Comparison of ENCODE assay signal across 22 cellular contexts in genomic region chr6:16676376-16676775, GRCh38.
DNase-seq lines count a peak whose midpoint lies in the region; ATAC-seq and TF ChIP-seq lines count a peak whose summit lies in the region.
"Had no signal": no experiment of that assay in that cellular context is flagged by ENCODE, and none has a peak within 500 bp of the region (broad histone marks: within the 10 kb centered on the region; RNA-seq: fewer than 3 reads in every experiment).

No MANE protein-coding gene starts in this region.

- H3K9ac ChIP-seq in mammary epithelial cell (ENCODE audit: insufficient read depth, low read length) (no peak overlapping the region), adipocyte (ENCODE audit: low read length) (peak overlapping the region; percentile 70)

- H3K4me2 ChIP-seq in mammary epithelial cell (ENCODE audit: insufficient read depth, low read depth, low read length), result no peak overlapping the region

- no peaks in the 10 kb centered on the region for H4K20me1 ChIP-seq in mammary epithelial cell (ENCODE audit: insufficient read depth, low read length)

- peak overlapping the region; percentile 85 for H3K27ac Mint-ChIP-seq in MCF 10A (ENCODE audit: low read depth, unreplicated experiment)
- H3K27ac Mint-ChIP-seq in nephron, result peak overlapping the region in 2 of 3 experiments; percentile 3 to 6
- H3K27ac Mint-ChIP-seq in activated naive CD4-positive, alpha-beta T cell treated with anti-CD3 and anti-CD28 coated beads, Interleukin-2, amount 50 U/mL, for 72 hours, result no peak overlapping the region
- H3K27ac Mint-ChIP-seq in T-helper 17 cell, result no peak overlapping the region

- H3K4me3 Mint-ChIP-seq in MCF 10A (ENCODE audit: unreplicated experiment) (peak overlapping the region; percentile 24), nephron (no peak overlapping the region), T-helper 17 cell (no peak overlapping the region)
- H3K4me3 Mint-ChIP-seq: CD8-positive, alpha-beta T cell had no signal

- intact Hi-C loops in MCF 10A (cut with micrococcal nuclease) (no loop called here), mammary epithelial cell (cut with micrococcal nuclease) (no loop called here), transverse colon (cut with DNase I; ENCODE audit: low total_unique reads) (no loop called here)

- peaks cover 5% of the 10 kb centered on the region for H3K36me3 Mint-ChIP-seq in MCF 10A (ENCODE audit: insufficient read depth, unreplicated experiment)
- peaks cover 7% of the 10 kb centered on the region for H3K36me3 Mint-ChIP-seq in nephron (ENCODE audit: low read depth)
- peaks cover 0 to 11% of the 10 kb centered on the region in 2 donors for H3K36me3 Mint-ChIP-seq in activated naive CD4-positive, alpha-beta T cell treated with anti-CD3 and anti-CD28 coated beads, Interleukin-2, amount 50 U/mL, for 72 hours
- H3K36me3 Mint-ChIP-seq in T-helper 17 cell (ENCODE audit: low read depth), result peaks cover 5% of the 10 kb centered on the region

- H3K4me1 Mint-ChIP-seq in MCF 10A (ENCODE audit: insufficient read depth, unreplicated experiment) (peaks cover 32% of the 10 kb centered on the region), nephron (peaks cover 24% of the 10 kb centered on the region), T-helper 17 cell (peaks cover 25% of the 10 kb centered on the region)

- H3K4me3 ChIP-seq in mammary epithelial cell (replicated peaks in 1 of 3; ENCODE audit: insufficient read depth in 1 of 3, low read depth in 2 of 3, low read length in 3 of 3) (no peak overlapping the region), adipocyte (ENCODE audit: low read length) (peak overlapping the region; percentile 47), transverse colon (no peak overlapping the region)
- H3K4me3 ChIP-seq: esophagus squamous epithelium, prostate gland, upper lobe of right lung had no signal

- H3K27me3 ChIP-seq in mammary epithelial cell (ENCODE audit: insufficient read depth, low read length) (no peaks in the 10 kb centered on the region), adipocyte (replicated peaks; ENCODE audit: control insufficient read depth, insufficient read depth, low read length) (no peaks in the 10 kb centered on the region), transverse colon (no peaks in the 10 kb centered on the region)
- H3K27me3 ChIP-seq: esophagus squamous epithelium, upper lobe of right lung had no signal

- DNase-seq in MCF 10A (ENCODE audit: unreplicated experiment) (no peak), mammary epithelial cell (no peak), adipocyte (ENCODE audit: low read depth) (peak; percentile 33), transverse colon (no peak), T-helper 17 cell (no peak), T-helper 9 cell (no peak)
- no peak for DNase-seq in activated naive CD4-positive, alpha-beta T cell treated with anti-CD3 and anti-CD28 coated beads, Interleukin-2, amount 50 U/mL, for 72 hours (ENCODE audit: low spot score in 2 of 2)
- DNase-seq: activated CD4-positive, alpha-beta T cell treated with anti-CD3 and anti-CD28 coated beads, Interleukin-2, amount 50 U/mL, for 4 hours; CD8-positive, alpha-beta T cell; central memory CD4-positive, alpha-beta T cell; DND-41; effector CD8-positive, alpha-beta T cell; esophagus squamous epithelium; left ventricle myocardium superior; NCI-H1694 treated with DMSO at 0.1 percent for 48 hours; NCI-H345; stimulated activated CD4-positive, alpha-beta T cell treated with anti-CD3 and anti-CD28 coated beads, Interleukin-15, amount 100 ng/mL, for 24 hours; stimulated activated naive CD4-positive, alpha-beta T cell treated with Interleukin-2 at 50 U/mL for 16 hours; upper lobe of right lung had no signal

- CTCF ChIA-PET in MCF 10A (lab: Yijun Ruan, JAX) (no interaction called here), mammary epithelial cell (lab: Charles Lee; ENCODE audit: low non-redundant PET) (no interaction called here)

- H2AFZ ChIP-seq in mammary epithelial cell (ENCODE audit: low read depth, low read length), result no peak overlapping the region

- in situ Hi-C loops in mammary epithelial cell (cut with MboI; ENCODE audit: low sequenced_read_pairs in 2 of 2) (no loop called here), transverse colon (cut with MboI; ENCODE audit: low pct_ligation_motif_present in 1 of 4, low pct_unique_long_range_greater_than_20kb in 1 of 4, low sequenced_read_pairs in 3 of 4) (no loop called here)

- H3K27me3 Mint-ChIP-seq in MCF 10A (ENCODE audit: insufficient read depth, unreplicated experiment) (no peaks in the 10 kb centered on the region), nephron (ENCODE audit: low read depth) (no peaks in the 10 kb centered on the region), T-helper 17 cell (no peaks in the 10 kb centered on the region)

- TF ChIP-seq POLR2A in transverse colon (IDR thresholded peaks at IDR 0.05), result no peak

- no peak for TF ChIP-seq CTCF in MCF 10A (IDR thresholded peaks at IDR 0.05; ENCODE audit: unreplicated experiment)
- TF ChIP-seq CTCF in mammary epithelial cell (conservative IDR thresholded peaks at IDR 0.05 in 1 of 2, IDR thresholded peaks at IDR 0.05 in 1 of 2; ENCODE audit: extremely low read depth in 1 of 2, insufficient read depth in 1 of 2, low read depth in 1 of 2, low read length in 2 of 2), result no peak
- no peak for TF ChIP-seq CTCF in nephron (IDR thresholded peaks at IDR 0.05; ENCODE audit: unreplicated experiment in 3 of 3)
- TF ChIP-seq CTCF in transverse colon (IDR thresholded peaks at IDR 0.05), result no peak

- H3K9me3 Mint-ChIP-seq in MCF 10A (ENCODE audit: unreplicated experiment), result no peaks in the 10 kb centered on the region
- H3K9me3 Mint-ChIP-seq in nephron, result no peaks in the 10 kb centered on the region
- no peaks in the 10 kb centered on the region for H3K9me3 Mint-ChIP-seq in activated naive CD4-positive, alpha-beta T cell treated with anti-CD3 and anti-CD28 coated beads, Interleukin-2, amount 50 U/mL, for 72 hours
- H3K9me3 Mint-ChIP-seq: CD8-positive, alpha-beta T cell had no signal

- BruUV-seq in MCF 10A (replicated peaks; lab: Mats Ljungman, UMichigan) (no TSS peak), mammary epithelial cell (replicated peaks; lab: Mats Ljungman, UMichigan) (no TSS peak)

- 94% methylated on average over 2 of the region's 2 CpGs for WGBS in mammary epithelial cell (ENCODE audit: low coverage, missing lambda C conversion rate)
- WGBS in transverse colon (ENCODE audit: low coverage in 1 of 2), 2 donors, result 69 to 70% methylated on average over 2 of the region's 2 CpGs

- no peak for ATAC-seq in activated naive CD4-positive, alpha-beta T cell treated with anti-CD3 and anti-CD28 coated beads, Interleukin-2, amount 50 U/mL, for 72 hours
- no peak for ATAC-seq in T-helper 17 cell
- ATAC-seq: CD8-positive, alpha-beta T cell had no signal

- H3K27ac ChIP-seq in mammary epithelial cell (ENCODE audit: insufficient read depth, low read depth, low read length), result no peak overlapping the region
- H3K27ac ChIP-seq in transverse colon, result peak overlapping the region in 3 of 4 donors; percentile 6 to 65 (median 47)
- H3K27ac ChIP-seq: prostate gland, RWPE1, upper lobe of right lung had no signal

- H3K9me3 ChIP-seq in mammary epithelial cell (replicated peaks; ENCODE audit: insufficient read depth, low read length), result no peaks in the 10 kb centered on the region
- H3K9me3 ChIP-seq in adipocyte (ENCODE audit: control insufficient read depth, low read length), result no peaks in the 10 kb centered on the region
- H3K9me3 ChIP-seq in transverse colon, result no peaks in the 10 kb centered on the region
- H3K9me3 ChIP-seq in T-helper 17 cell (ENCODE audit: control insufficient read depth, low read length, poor library complexity, severe bottlenecking), result no peaks in the 10 kb centered on the region
- H3K9me3 ChIP-seq: esophagus squamous epithelium, prostate gland, upper lobe of right lung had no signal

- peaks cover 2% of the 10 kb centered on the region for H3K79me2 ChIP-seq in mammary epithelial cell (ENCODE audit: insufficient read depth, low read length)

- POLR2A ChIA-PET in MCF 10A (lab: Yijun Ruan, JAX), result interaction anchor here (1.1 to 2.1 kb wide), 4 partner anchors 12 to 85 kb away, joined by 3 to 16 read pairs (median 10); partner anchors contain the start of gene ATXN1

- H3K36me3 ChIP-seq in mammary epithelial cell (ENCODE audit: insufficient read depth, low read length) (no peaks in the 10 kb centered on the region), adipocyte (ENCODE audit: control insufficient read depth, insufficient read depth, low read length, severe bottlenecking) (no peaks in the 10 kb centered on the region), transverse colon (no peaks in the 10 kb centered on the region)
- H3K36me3 ChIP-seq: esophagus squamous epithelium, prostate gland, upper lobe of right lung had no signal

- dilution Hi-C loops in mammary epithelial cell (cut with HindIII; ENCODE audit: low sequenced_read_pairs), result no loop called here

- TF ChIP-seq EP300 in transverse colon (IDR thresholded peaks at IDR 0.05; ENCODE audit: low read depth), result no peak

- H3K4me1 ChIP-seq in mammary epithelial cell (ENCODE audit: insufficient read depth, low read length), result peaks cover 9% of the 10 kb centered on the region
- H3K4me1 ChIP-seq in adipocyte (ENCODE audit: control insufficient read depth, insufficient read depth, low read length), result peaks cover 53% of the 10 kb centered on the region
- H3K4me1 ChIP-seq in transverse colon, result peaks cover 0 to 28% (median 15%) of the 10 kb centered on the region in 4 donors

Comparison
In these comparisons a context has a peak if more than half of its experiments do, and no peak if none do; other contexts are left out.
1. H3K27ac Mint-ChIP-seq: peak in MCF 10A (single experiment) and nephron (2 of 3); none in activated naive CD4-positive, alpha-beta T cell treated with anti-CD3 and anti-CD28 coated beads, Interleukin-2, amount 50 U/mL, for 72 hours (0 of 2) and T-helper 17 cell (single experiment).